Comparison of ENCODE assay signal across 9 cellular contexts in the genomic region with DNA sequence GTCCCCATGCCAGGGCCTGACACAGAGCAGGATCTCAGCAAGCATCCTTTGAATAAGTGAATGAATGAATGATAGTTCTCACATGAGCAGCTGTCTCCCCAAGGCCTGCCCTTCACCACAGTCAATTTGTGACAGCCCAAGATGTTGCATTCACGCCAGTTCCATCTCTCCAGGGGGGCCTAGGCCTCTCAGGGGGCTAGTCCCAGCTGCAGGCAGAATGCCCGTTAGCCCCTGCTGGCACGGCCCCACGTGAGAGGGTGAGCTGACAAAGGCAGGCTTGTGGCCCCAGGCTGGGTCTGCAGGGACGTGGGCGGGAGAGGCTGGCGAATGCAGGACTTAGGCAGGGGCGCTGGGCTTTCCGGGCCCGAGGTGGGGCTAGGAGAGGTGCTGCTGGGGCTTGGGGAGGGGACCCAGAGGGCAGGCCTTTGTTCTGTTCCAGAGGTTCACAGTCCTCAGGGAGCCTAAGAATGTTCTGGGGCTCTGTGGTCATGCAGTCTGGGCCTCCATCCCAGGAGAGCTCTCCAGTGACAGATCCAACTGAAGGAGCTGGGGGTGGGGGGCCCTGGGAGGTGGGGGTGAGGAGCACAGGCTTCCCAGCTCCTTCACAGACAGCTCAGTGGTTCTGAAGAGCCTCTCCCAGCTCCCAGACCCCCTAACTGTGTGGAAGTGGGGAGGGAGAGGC. TPM values are rescaled to one million over a fixed set of nuclear protein-coding genes. Genes with fewer than 3 reads are reported as not detected.
A peak's percentile ranks its signal among the peaks of the same experiment; 100 is the strongest.
DNase-seq lines count a peak whose midpoint lies in the region; ATAC-seq and TF ChIP-seq lines count a peak whose summit lies in the region.
"Had no signal": no experiment of that assay in that cellular context is flagged by ENCODE, and none has a peak within 500 bp of the region (broad histone marks: within the 10 kb centered on the region; RNA-seq: fewer than 3 reads in every experiment).

No MANE protein-coding gene starts in this region.

- TF ChIP-seq CTCF in GM23338 (conservative IDR thresholded peaks at IDR 0.05; ENCODE audit: low read depth in 2 of 2) (no peak), WERI-Rb-1 (IDR thresholded peaks at IDR 0.05; ENCODE audit: low read depth, low read length) (no peak), left ventricle myocardium inferior (IDR thresholded peaks at IDR 0.05; ENCODE audit: borderline replicate concordance) (no peak), GM10248 (IDR thresholded peaks at IDR 0.05; ENCODE audit: control extremely low read depth, extremely low read depth, low read depth, missing control alignments) (no peak)

- H3K9me3 Mint-ChIP-seq in GM23338 = no peaks in the 10 kb centered on the region; the same call in 2 of the 3 replicates

- H3K4me1 Mint-ChIP-seq in GM23338 = peaks cover 24% of the 10 kb centered on the region

- H3K4me3 ChIP-seq in GM23338 (no peak overlapping the region), WERI-Rb-1 (ENCODE audit: low read depth, low read length) (no peak overlapping the region), left ventricle myocardium inferior (no peak overlapping the region), skin epidermis (no peak overlapping the region)

- no peak overlapping the region for H3K4me3 Mint-ChIP-seq in GM23338

- no peak overlapping the region for H3K27ac Mint-ChIP-seq in GM23338

- H3K9me2 ChIP-seq in GM23338 (ENCODE audit: insufficient read depth) = no peaks in the 10 kb centered on the region

- ATAC-seq in GM23338 (peak; percentile 43), HG02981 (IDR thresholded peaks at IDR 0.05; ENCODE audit: unreplicated experiment) (no peak)

- H3K27me3 Mint-ChIP-seq in GM23338 (ENCODE audit: insufficient read depth, low read depth, poor library complexity) = peaks cover 7% of the 10 kb centered on the region

- intact Hi-C loops in left ventricle myocardium inferior (cut with micrococcal nuclease) = no loop called here

- H3K36me3 ChIP-seq in GM23338 (ENCODE audit: insufficient read depth) (no peaks in the 10 kb centered on the region), WERI-Rb-1 (no peaks in the 10 kb centered on the region), left ventricle myocardium inferior (no peaks in the 10 kb centered on the region)

- peaks cover 3% of the 10 kb centered on the region for H3K36me3 Mint-ChIP-seq in GM23338 (ENCODE audit: low read depth)

- DNase-seq in GM23338 (ENCODE audit: low spot score) = no peak
- no peak for DNase-seq in WERI-Rb-1
- no peak for DNase-seq in left ventricle myocardium inferior
- no peak for DNase-seq in NCI-H2227 (lab: John Stamatoyannopoulos, UW; ENCODE audit: unreplicated experiment)
- DNase-seq in GM10248 (ENCODE audit: extremely low spot score) = no peak
- DNase-seq in NCI-H524 treated with DMSO at 0.1 percent for 48 hours (lab: John Stamatoyannopoulos, UW) = no peak

- H3K4me1 ChIP-seq in GM23338 (ENCODE audit: insufficient read depth) (peaks cover 13% of the 10 kb centered on the region; the same call in 1 of the 2 replicates), left ventricle myocardium inferior (peaks cover 83% of the 10 kb centered on the region)

- no peaks in the 10 kb centered on the region; the same call in 1 of the 2 replicates for H4K20me1 ChIP-seq in GM23338 (replicated peaks; ENCODE audit: insufficient read depth)

- H3K27ac ChIP-seq in GM23338 (ENCODE audit: low read depth) = no peak overlapping the region; the same call in 1 of the 2 replicates
- H3K27ac ChIP-seq in WERI-Rb-1 = peak overlapping the region; percentile 31
- peak overlapping the region; percentile 92 for H3K27ac ChIP-seq in left ventricle myocardium inferior (replicated peaks)
- peak overlapping the region in 16 of 21 experiments; percentile 18 to 81 (median 56) for H3K27ac ChIP-seq in skin epidermis

- H2AFZ ChIP-seq in GM23338 = no peak overlapping the region

- H3K27me3 ChIP-seq in GM23338 (ENCODE audit: insufficient read depth) = no peaks in the 10 kb centered on the region
- H3K27me3 ChIP-seq in WERI-Rb-1 (ENCODE audit: insufficient read depth, low read depth, severe bottlenecking) = no peaks in the 10 kb centered on the region
- no peaks in the 10 kb centered on the region for H3K27me3 ChIP-seq in left ventricle myocardium inferior (ENCODE audit: low read depth)

- H3K9me3 ChIP-seq in WERI-Rb-1 (ENCODE audit: severe bottlenecking) (no peaks in the 10 kb centered on the region), left ventricle myocardium inferior (replicated peaks) (no peaks in the 10 kb centered on the region)

- CTCF ChIA-PET in GM10248 (lab: Yijun Ruan, JAX) = interaction anchor here (1.2 to 7.3 kb wide), 5 partner anchors 9 to 252 kb away, joined by 3 to 61 read pairs (median 5); a partner anchor contains a TSS

- H3K4me2 ChIP-seq in GM23338 = no peak overlapping the region

- peaks cover 4% of the 10 kb centered on the region; the same call in 1 of the 2 replicates for H3F3A ChIP-seq in GM23338 (replicated peaks; ENCODE audit: low read depth)

- H3K79me2 ChIP-seq in GM23338 (replicated peaks; ENCODE audit: insufficient read depth) = peaks cover 6% of the 10 kb centered on the region; the same call in 1 of the 2 replicates

- POLR2A ChIA-PET in GM10248 (lab: Yijun Ruan, JAX) = interaction anchor here (0.7 to 1.2 kb wide), 3 partner anchors 8 to 801 kb away, joined by 3 to 5 read pairs (median 4); no protein-coding TSS in a partner anchor

TF ChIP-seq in GM23338, 12 proteins besides CTCF, POLR2A, EP300 and RAD21 (continues in another document):
- TF ChIP-seq NANOG (IDR thresholded peaks at IDR 0.05; ENCODE audit: borderline replicate concordance) = no peak
- TF ChIP-seq, protein P1, sequence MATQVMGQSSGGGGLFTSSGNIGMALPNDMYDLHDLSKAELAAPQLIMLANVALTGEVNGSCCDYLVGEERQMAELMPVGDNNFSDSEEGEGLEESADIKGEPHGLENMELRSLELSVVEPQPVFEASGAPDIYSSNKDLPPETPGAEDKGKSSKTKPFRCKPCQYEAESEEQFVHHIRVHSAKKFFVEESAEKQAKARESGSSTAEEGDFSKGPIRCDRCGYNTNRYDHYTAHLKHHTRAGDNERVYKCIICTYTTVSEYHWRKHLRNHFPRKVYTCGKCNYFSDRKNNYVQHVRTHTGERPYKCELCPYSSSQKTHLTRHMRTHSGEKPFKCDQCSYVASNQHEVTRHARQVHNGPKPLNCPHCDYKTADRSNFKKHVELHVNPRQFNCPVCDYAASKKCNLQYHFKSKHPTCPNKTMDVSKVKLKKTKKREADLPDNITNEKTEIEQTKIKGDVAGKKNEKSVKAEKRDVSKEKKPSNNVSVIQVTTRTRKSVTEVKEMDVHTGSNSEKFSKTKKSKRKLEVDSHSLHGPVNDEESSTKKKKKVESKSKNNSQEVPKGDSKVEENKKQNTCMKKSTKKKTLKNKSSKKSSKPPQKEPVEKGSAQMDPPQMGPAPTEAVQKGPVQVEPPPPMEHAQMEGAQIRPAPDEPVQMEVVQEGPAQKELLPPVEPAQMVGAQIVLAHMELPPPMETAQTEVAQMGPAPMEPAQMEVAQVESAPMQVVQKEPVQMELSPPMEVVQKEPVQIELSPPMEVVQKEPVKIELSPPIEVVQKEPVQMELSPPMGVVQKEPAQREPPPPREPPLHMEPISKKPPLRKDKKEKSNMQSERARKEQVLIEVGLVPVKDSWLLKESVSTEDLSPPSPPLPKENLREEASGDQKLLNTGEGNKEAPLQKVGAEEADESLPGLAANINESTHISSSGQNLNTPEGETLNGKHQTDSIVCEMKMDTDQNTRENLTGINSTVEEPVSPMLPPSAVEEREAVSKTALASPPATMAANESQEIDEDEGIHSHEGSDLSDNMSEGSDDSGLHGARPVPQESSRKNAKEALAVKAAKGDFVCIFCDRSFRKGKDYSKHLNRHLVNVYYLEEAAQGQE (IDR thresholded peaks at IDR 0.05; ENCODE audit: unreplicated experiment) = no peak
- TF ChIP-seq ETS1 (IDR thresholded peaks at IDR 0.05) = no peak
- no peak for TF ChIP-seq EZH2phosphoT487 (IDR thresholded peaks at IDR 0.05; ENCODE audit: unreplicated experiment)

RNA-seq across cellular contexts. Expression of gene TLDC2, which starts 30.5 kb away (rescaled TPM):
- total RNA-seq in GM23338 (2014; rRNA removed; shearing (Covaris generic)) = 0.38 and 0.85 TPM in 2 replicates
- polyA plus RNA-seq in GM23338 (2016; fragmentation: Nextera tagmentation; extraction: Ambion mirVana) = 0.16 and 0.28 TPM in 2 replicates
- not detected for total RNA-seq in left ventricle myocardium inferior
- total RNA-seq: endothelial cell of umbilical vein had no signal
- polyA plus RNA-seq: endothelial cell of umbilical vein had no signal
